In the genomic region with DNA sequence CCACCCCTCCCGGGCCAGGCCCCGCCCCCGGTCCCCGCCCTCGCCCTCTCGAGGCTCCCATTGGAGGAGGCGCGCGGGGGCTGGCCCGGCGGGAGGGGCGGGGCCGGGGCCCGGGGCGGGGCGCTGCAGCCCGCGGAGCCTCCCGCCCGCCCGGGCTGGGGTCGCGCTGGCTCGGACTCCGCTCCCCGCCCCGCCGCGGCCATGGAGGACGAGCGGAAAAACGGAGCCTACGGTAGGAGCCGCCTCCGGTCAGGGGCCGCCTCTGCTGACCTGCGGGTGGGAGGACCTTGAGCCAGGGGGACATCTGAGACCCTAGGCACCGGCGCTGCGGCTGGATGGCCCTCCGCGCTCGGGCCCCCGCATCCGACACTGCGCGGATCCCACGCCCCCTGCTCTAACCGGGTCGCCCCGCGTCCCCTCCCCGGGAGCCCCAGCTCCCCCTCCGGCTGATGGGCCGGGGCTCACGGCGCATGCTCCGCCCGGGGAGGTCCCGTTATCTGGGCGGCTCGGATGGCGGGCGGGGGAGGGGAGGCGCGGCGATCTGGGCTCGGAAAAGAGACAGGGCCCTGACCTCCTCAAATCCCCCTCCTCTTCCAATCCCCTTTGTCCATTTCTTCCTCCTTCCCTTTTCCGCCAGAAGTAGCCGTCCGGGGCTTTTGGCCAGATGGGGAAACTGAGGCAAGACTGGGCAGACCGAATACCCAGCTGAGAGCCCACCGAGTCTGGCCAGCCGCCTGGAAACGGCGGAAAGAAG, we compare ENCODE assay signal across 8 cellular contexts. TPM values are rescaled to one million over a fixed set of nuclear protein-coding genes. Genes with fewer than 3 reads are reported as not detected.
DNase-seq lines count a peak whose midpoint lies in the region; ATAC-seq, FAIRE-seq and TF ChIP-seq lines count a peak whose summit lies in the region.

No MANE protein-coding gene starts in this region.

- no peak for TF ChIP-seq EP300 in A549 (IDR thresholded peaks at IDR 0.05)

- peaks cover 8% of the 10 kb centered on the region for H3K4me1 ChIP-seq in A549
- H3K4me1 ChIP-seq in endodermal cell (ENCODE audit: control insufficient read depth, insufficient read depth, low read length), result peaks cover 14% of the 10 kb centered on the region

- H3K4me3 Mint-ChIP-seq in endodermal cell, result peak overlapping the region; percentile 73
- peak overlapping the region; percentile 79 for H3K4me3 Mint-ChIP-seq in mesothelial cell of epicardium

- H3K27me3 ChIP-seq in endodermal cell (ENCODE audit: control insufficient read depth, insufficient read depth, low read length, poor library complexity, severe bottlenecking), result no peaks in the 10 kb centered on the region

- 5% methylated on average over 17 of the region's 76 CpGs for WGBS in A549 (ENCODE audit: missing lambda C conversion rate)
- 0 to 1% methylated on average over 5 to 74 of the region's 76 CpGs for WGBS in endodermal cell (ENCODE audit: insufficient coverage in 1 of 2, insufficient read length in 1 of 2), 2 experiments

- TF ChIP-seq CTCF in A549 (IDR thresholded peaks at IDR 0.05), result no peak
- no peak for TF ChIP-seq CTCF in endodermal cell (conservative IDR thresholded peaks at IDR 0.05)
- no peak for TF ChIP-seq CTCF in mesothelial cell of epicardium (IDR thresholded peaks at IDR 0.05; ENCODE audit: unreplicated experiment)

- TF ChIP-seq POLR2A in A549 (IDR thresholded peaks at IDR 0.05; ENCODE audit: low read length), result no peak

- peaks cover 10% of the 10 kb centered on the region for H3K27me3 Mint-ChIP-seq in endodermal cell (ENCODE audit: insufficient read depth)
- H3K27me3 Mint-ChIP-seq in mesothelial cell of epicardium (ENCODE audit: low read depth), result peaks cover 1% of the 10 kb centered on the region

- no peak for TF ChIP-seq RAD21 in A549 (conservative IDR thresholded peaks at IDR 0.05 in 1 of 2, IDR thresholded peaks at IDR 0.05 in 1 of 2)

- peak overlapping the region; percentile 99 for H3K4me2 ChIP-seq in A549

- H3K36me3 Mint-ChIP-seq in endodermal cell (ENCODE audit: low read depth) (no peaks in the 10 kb centered on the region), mesothelial cell of epicardium (no peaks in the 10 kb centered on the region)

- CTCF ChIA-PET in A549 (lab: Yijun Ruan, JAX), result interaction anchor here (1.8 to 5.7 kb wide), 2 partner anchors 21 to 42 kb away, joined by 6 to 22 read pairs; no protein-coding TSS in a partner anchor

- H3K4me1 Mint-ChIP-seq in endodermal cell (peaks cover 14% of the 10 kb centered on the region), mesothelial cell of epicardium (peaks cover 19% of the 10 kb centered on the region)

- peak overlapping the region; percentile 92 for H3K9ac ChIP-seq in endodermal cell (ENCODE audit: extremely low read depth, low read length, poor library complexity, severe bottlenecking)

- H3K9me3 ChIP-seq in A549 (no peaks in the 10 kb centered on the region), endodermal cell (ENCODE audit: control insufficient read depth, low read length) (no peaks in the 10 kb centered on the region)

- peak overlapping the region; percentile 86 for H3K27ac Mint-ChIP-seq in endodermal cell
- peak overlapping the region; percentile 92 for H3K27ac Mint-ChIP-seq in mesothelial cell of epicardium

- ATAC-seq in A549 (peak; percentile 96 to 98), GM18517 (IDR thresholded peaks at IDR 0.05; ENCODE audit: unreplicated experiment) (peak; percentile 42), HG03280 (IDR thresholded peaks at IDR 0.05; ENCODE audit: unreplicated experiment) (peak; percentile 72)

- no peaks in the 10 kb centered on the region for H3K9me3 Mint-ChIP-seq in endodermal cell
- no peaks in the 10 kb centered on the region for H3K9me3 Mint-ChIP-seq in mesothelial cell of epicardium

- POLR2A ChIA-PET in A549 (lab: Yijun Ruan, JAX), result interaction anchor here (0.6 kb wide), 2 partner anchors 69 to 106 kb away, joined by 4 to 5 read pairs; no protein-coding TSS in a partner anchor

- H3K36me3 ChIP-seq in endodermal cell (ENCODE audit: control insufficient read depth, insufficient read depth, low read length), result no peaks in the 10 kb centered on the region

- H3K4me3 ChIP-seq in A549 (peak overlapping the region; percentile 95), endodermal cell (ENCODE audit: low read length) (peak overlapping the region; percentile 91)

- no peak for FAIRE-seq in A549 (lab: Jason Lieb, UNC)

- DNase-seq in A549 (ENCODE audit: low read depth in 1 of 2, low spot score in 1 of 2) (peak; percentile 63 to 83), endodermal cell (peak; percentile 93), mesothelial cell of epicardium (ENCODE audit: low spot score in 2 of 2, unreplicated experiment in 2 of 2) (peak; percentile 78 to 83)
- peak; percentile 75 for DNase-seq in NK-92 treated with Interleukin-12 subunit alpha and Interleukin-12 subunit beta, amount 100 ng/mL, for 24 hours (lab: John Stamatoyannopoulos, UW)
- DNase-seq in activated CD8-positive, alpha-beta memory T cell treated with anti-CD3 and anti-CD28 coated beads, Interleukin-2, amount 50 U/mL, for 24 hours (ENCODE audit: extremely low read depth), result peak; percentile 61
- peak; percentile 74 to 76 for DNase-seq in stimulated activated CD8-positive, alpha-beta memory T cell treated with anti-CD3 and anti-CD28 coated beads, Interleukin-15, amount 100 ng/mL, for 4 hours (ENCODE audit: low read depth in 2 of 2)

- peak overlapping the region; percentile 78 to 90 for H3K27ac ChIP-seq in A549
- peak overlapping the region; percentile 92 for H3K27ac ChIP-seq in endodermal cell (ENCODE audit: low read depth, low read length)

TF ChIP-seq in A549, 52 proteins besides CTCF, POLR2A, EP300 and RAD21:
- TF ChIP-seq E2F6 (IDR thresholded peaks at IDR 0.05; ENCODE audit: borderline replicate concordance, low read depth) (no peak), PHF8 (IDR thresholded peaks at IDR 0.05; ENCODE audit: borderline replicate concordance, low read depth) (peak; percentile 27; the same call in 1 of the 2 replicates)
TF ChIP-seq in A549: peak in this region for 1.

RNA-seq across cellular contexts. Expression of gene AP1M2, which starts 15.4 kb away (rescaled TPM):
- polyA plus RNA-seq in A549 (2011; rRNA removed), result 13.0 and 17.4 TPM in 2 replicates
- polyA plus RNA-seq in A549 (2012; cell fraction: cytosol; rRNA removed), result 30.6 and 31.2 TPM in 2 replicates
- 8.6 and 21.0 TPM in 2 replicates for polyA plus RNA-seq in A549 (2012; cell fraction: nucleus; rRNA removed)
- 44.8 to 53.1 TPM (median 45.0 TPM) in 3 replicates for polyA plus RNA-seq in A549 (2017; fragmentation: RNase III; extraction: RNeasy Plus Mini Kit Qiagen cat#74134 plus additional on column Dnase treatment)
- 8.1 and 9.1 TPM in 2 replicates for polyA minus RNA-seq in A549 (2011; rRNA and poly(A)+ RNA removed)
- 100 to 1,000 TPM; 132 to 146 TPM for total RNA-seq in endodermal cell
- 4.8 TPM for polyA plus RNA-seq in endodermal cell (2013, experiment 1 of 2)
- polyA plus RNA-seq in endodermal cell (2013, experiment 2 of 2), result 4.2 TPM
- total RNA-seq in mesothelial cell of epicardium, result 25.9 to 32.5 TPM (median 32.1 TPM) in 3 replicates

RNA-seq across cellular contexts. Expression of gene SLC44A2, which starts 22.8 kb away (rescaled TPM):
- polyA plus RNA-seq in A549 (2011; rRNA removed) (8.3 and 10.3 TPM in 2 replicates), A549 (2017; fragmentation: RNase III; extraction: RNeasy Plus Mini Kit Qiagen cat#74134 plus additional on column Dnase treatment) (6.7 to 10.1 TPM (median 8.3 TPM) in 3 replicates)
- polyA plus RNA-seq in A549 (2012; cell fraction: cytosol; rRNA removed), result 4.4 and 5.8 TPM in 2 replicates
- polyA plus RNA-seq in A549 (2012; cell fraction: nucleus; rRNA removed), result 7.1 and 8.5 TPM in 2 replicates
- 12.6 and 16.0 TPM in 2 replicates for polyA minus RNA-seq in A549 (2011; rRNA and poly(A)+ RNA removed)
- total RNA-seq in endodermal cell (100 to 1,000 TPM; 106 to 240 TPM), mesothelial cell of epicardium (340 to 349 TPM (median 342 TPM) in 3 replicates)
- polyA plus RNA-seq in endodermal cell (2013, experiment 1 of 2), result 160 TPM
- 130 TPM for polyA plus RNA-seq in endodermal cell (2013, experiment 2 of 2)

RNA-seq across cellular contexts. Expression of gene CDKN2D, which starts 33.7 kb away (rescaled TPM):
- polyA plus RNA-seq in A549 (2011; rRNA removed) (2.6 and 3.1 TPM in 2 replicates), A549 (2017; fragmentation: RNase III; extraction: RNeasy Plus Mini Kit Qiagen cat#74134 plus additional on column Dnase treatment) (3.9 to 4.3 TPM (median 4.1 TPM) in 3 replicates)
- 9.4 and 11.5 TPM in 2 replicates for polyA plus RNA-seq in A549 (2012; cell fraction: cytosol; rRNA removed)
- 4.8 and 8.9 TPM in 2 replicates for polyA plus RNA-seq in A549 (2012; cell fraction: nucleus; rRNA removed)
- polyA minus RNA-seq in A549 (2011; rRNA and poly(A)+ RNA removed), result 1.0 and 2.0 TPM in 2 replicates
- total RNA-seq in endodermal cell (1 to 10 TPM; 3.5 to 4.6 TPM), mesothelial cell of epicardium (2.6 to 3.1 TPM (median 2.7 TPM) in 3 replicates)
- 20.0 TPM for polyA plus RNA-seq in endodermal cell (2013, experiment 1 of 2)
- polyA plus RNA-seq in endodermal cell (2013, experiment 2 of 2), result 18.2 TPM

RNA-seq across cellular contexts. Expression of gene KRI1, which starts 36.7 kb away (rescaled TPM):
- polyA plus RNA-seq in A549 (2011; rRNA removed) (10.6 and 21.6 TPM in 2 replicates), A549 (2017; fragmentation: RNase III; extraction: RNeasy Plus Mini Kit Qiagen cat#74134 plus additional on column Dnase treatment) (23.2 to 25.6 TPM (median 25.2 TPM) in 3 replicates)
- 14.0 and 14.4 TPM in 2 replicates for polyA plus RNA-seq in A549 (2012; cell fraction: cytosol; rRNA removed)
- 42.6 and 45.9 TPM in 2 replicates for polyA plus RNA-seq in A549 (2012; cell fraction: nucleus; rRNA removed)
- polyA minus RNA-seq in A549 (2011; rRNA and poly(A)+ RNA removed), result 5.7 and 6.3 TPM in 2 replicates
- total RNA-seq in endodermal cell (10 to 100 TPM; 45.2 to 47.7 TPM), mesothelial cell of epicardium (27.4 to 31.2 TPM (median 30.6 TPM) in 3 replicates)
- polyA plus RNA-seq in endodermal cell (2013, experiment 1 of 2), result 29.4 TPM
- polyA plus RNA-seq in endodermal cell (2013, experiment 2 of 2), result 27.3 TPM

RNA-seq across cellular contexts. Expression of gene ILF3, which starts 51.6 kb away (rescaled TPM):
- 174 and 197 TPM in 2 replicates for polyA plus RNA-seq in A549 (2011; rRNA removed)
- polyA plus RNA-seq in A549 (2012; cell fraction: cytosol; rRNA removed), result 165 and 179 TPM in 2 replicates
- 409 and 482 TPM in 2 replicates for polyA plus RNA-seq in A549 (2012; cell fraction: nucleus; rRNA removed)
- polyA plus RNA-seq in A549 (2017; fragmentation: RNase III; extraction: RNeasy Plus Mini Kit Qiagen cat#74134 plus additional on column Dnase treatment), result 137 to 151 TPM (median 142 TPM) in 3 replicates
- polyA minus RNA-seq in A549 (2011; rRNA and poly(A)+ RNA removed), result 111 and 131 TPM in 2 replicates
- total RNA-seq in endodermal cell, result 100 to 1,000 TPM; 625 to 629 TPM
- 488 TPM for polyA plus RNA-seq in endodermal cell (2013, experiment 1 of 2)
- 451 TPM for polyA plus RNA-seq in endodermal cell (2013, experiment 2 of 2)
- 606 to 617 TPM (median 613 TPM) in 3 replicates for total RNA-seq in mesothelial cell of epicardium

Comparison
In these comparisons a context has a peak if more than half of its experiments do, and no peak if none do; other contexts are left out.
1. Peak in every context shown above with its lines: DNase-seq, ATAC-seq, H3K4me3 ChIP-seq and H3K27ac ChIP-seq.
2. ATAC-seq: peak in every context shown above with its lines; median percentile 97 in A549; 72 in HG03280; 42 in GM18517.